ENCODE assay signal across 10 cellular contexts in genomic region chr5:88676637-88677481, GRCh38.
DNase-seq lines count a peak whose midpoint lies in the region; ATAC-seq and TF ChIP-seq lines count a peak whose summit lies in the region.
"Had no signal": no experiment of that assay in that cellular context is flagged by ENCODE, and none has a peak within 500 bp of the region (broad histone marks: within the 10 kb centered on the region; RNA-seq: fewer than 3 reads in every experiment).

No MANE protein-coding gene starts in this region.

- H3K27ac ChIP-seq in OCI-LY3 (ENCODE audit: low read length) = no peak overlapping the region
- H3K27ac ChIP-seq in heart left ventricle = no peak overlapping the region
- H3K27ac ChIP-seq: testis had no signal

- H3K4me3 Mint-ChIP-seq in activated CD4-positive, alpha-beta T cell treated with anti-CD3 and anti-CD28 coated beads, Interleukin-2, amount 10 ng/mL, durations not matched to agents 24 days and 14 days = peak overlapping the region; percentile 42
- peak overlapping the region; percentile 4 to 71 for H3K4me3 Mint-ChIP-seq in effector memory CD8-positive, alpha-beta T cell
- H3K4me3 Mint-ChIP-seq in stimulated activated memory B cell treated with anti-CD40 and anti-IgM and Interleukin-4, amounts not matched to agents 10 μg/mL and 1 μg/mL and 100 μg/mL, for 72 hours = peak overlapping the region; percentile 60

- H3K36me3 Mint-ChIP-seq in activated CD4-positive, alpha-beta T cell treated with anti-CD3 and anti-CD28 coated beads, Interleukin-2, amount 10 ng/mL, durations not matched to agents 24 days and 14 days (ENCODE audit: low read depth) = peaks cover 4% of the 10 kb centered on the region
- peaks cover 42% of the 10 kb centered on the region for H3K36me3 Mint-ChIP-seq in effector memory CD8-positive, alpha-beta T cell (ENCODE audit: insufficient read depth)
- peaks cover 6% of the 10 kb centered on the region for H3K36me3 Mint-ChIP-seq in stimulated activated memory B cell treated with anti-CD40 and anti-IgM and Interleukin-4, amounts not matched to agents 10 μg/mL and 1 μg/mL and 100 μg/mL, for 72 hours

- TF ChIP-seq POLR2A in heart left ventricle (IDR thresholded peaks at IDR 0.05) (no peak), lower leg skin (IDR thresholded peaks at IDR 0.05) (no peak)

- peaks cover 81% of the 10 kb centered on the region for H3K27me3 Mint-ChIP-seq in activated CD4-positive, alpha-beta T cell treated with anti-CD3 and anti-CD28 coated beads, Interleukin-2, amount 10 ng/mL, durations not matched to agents 24 days and 14 days
- H3K27me3 Mint-ChIP-seq in effector memory CD8-positive, alpha-beta T cell = peaks cover 86 to 100% of the 10 kb centered on the region in 2 donors
- H3K27me3 Mint-ChIP-seq in stimulated activated memory B cell treated with anti-CD40 and anti-IgM and Interleukin-4, amounts not matched to agents 10 μg/mL and 1 μg/mL and 100 μg/mL, for 72 hours = peaks cover 98% of the 10 kb centered on the region

- H3K9ac ChIP-seq in OCI-LY3 (ENCODE audit: low read length) = peak overlapping the region; percentile 35

- no peaks in the 10 kb centered on the region for H4K20me1 ChIP-seq in OCI-LY3 (ENCODE audit: insufficient read depth, low read length)

- H3K36me3 ChIP-seq in OCI-LY3 (replicated peaks; ENCODE audit: low read depth, low read length) (no peaks in the 10 kb centered on the region), heart left ventricle (no peaks in the 10 kb centered on the region)

- H3K4me1 ChIP-seq in OCI-LY3 (ENCODE audit: low read length) = peaks cover 3% of the 10 kb centered on the region
- H3K4me1 ChIP-seq in heart left ventricle = peaks cover 0 to 44% (median 27%) of the 10 kb centered on the region in 12 donors
- H3K4me1 ChIP-seq: testis had no signal

- WGBS in heart left ventricle, 4 donors = 20 to 27% (median 26%) methylated on average over 8 of the region's 8 CpGs
- 34 to 39% methylated on average over 8 of the region's 8 CpGs for WGBS in lower leg skin, 2 donors

- H3K79me2 ChIP-seq in OCI-LY3 (ENCODE audit: low read length) = no peaks in the 10 kb centered on the region

- TF ChIP-seq CTCF in OCI-LY3 (IDR thresholded peaks at IDR 0.05; ENCODE audit: low read depth, low read length) (no peak), heart left ventricle (IDR thresholded peaks at IDR 0.05) (no peak), lower leg skin (IDR thresholded peaks at IDR 0.05) (no peak)

- H3K9me3 Mint-ChIP-seq in activated CD4-positive, alpha-beta T cell treated with anti-CD3 and anti-CD28 coated beads, Interleukin-2, amount 10 ng/mL, durations not matched to agents 24 days and 14 days = peaks cover 17% of the 10 kb centered on the region
- H3K9me3 Mint-ChIP-seq in effector memory CD8-positive, alpha-beta T cell = no peaks in the 10 kb centered on the region
- peaks cover 9% of the 10 kb centered on the region for H3K9me3 Mint-ChIP-seq in stimulated activated memory B cell treated with anti-CD40 and anti-IgM and Interleukin-4, amounts not matched to agents 10 μg/mL and 1 μg/mL and 100 μg/mL, for 72 hours

- no peak for ATAC-seq in effector memory CD8-positive, alpha-beta T cell (replicated peaks)
- no peak for ATAC-seq in stimulated activated memory B cell treated with anti-CD40 and anti-IgM and Interleukin-4, amounts not matched to agents 10 μg/mL and 1 μg/mL and 100 μg/mL, for 72 hours
- no peak for ATAC-seq in heart left ventricle

- intact Hi-C loops in activated CD4-positive, alpha-beta T cell treated with anti-CD3 and anti-CD28 coated beads, Interleukin-2, amount 10 ng/mL, durations not matched to agents 24 days and 14 days (cut with micrococcal nuclease) = loop anchor here (1.0 kb wide), 1 partner anchor 11 kb away; no protein-coding TSS in a partner anchor
- intact Hi-C loops in heart left ventricle (cut with DNase I) = loop anchor here in 4 of 10 donors (5.0 to 10.0 kb wide), 3 partner anchors 422 to 895 kb away; no protein-coding TSS in a partner anchor
- intact Hi-C loops in lower leg skin (cut with DNase I; ENCODE audit: low total_unique reads) = no loop called here

- DNase-seq in activated CD4-positive, alpha-beta T cell treated with anti-CD3 and anti-CD28 coated beads, Interleukin-2, amount 10 ng/mL, durations not matched to agents 24 days and 14 days = no peak
- no peak for DNase-seq in activated CD4-positive, alpha-beta T cell treated with anti-CD3 and anti-CD28 coated beads, Interleukin-2, amount 50 U/mL, for 4 hours
- no peak for DNase-seq in effector memory CD8-positive, alpha-beta T cell
- no peak for DNase-seq in heart left ventricle
- no peak for DNase-seq in lower leg skin (ENCODE audit: low spot score in 2 of 2)
- DNase-seq in SHP77 treated with DMSO at 0.1 percent for 48 hours (lab: John Stamatoyannopoulos, UW) = no peak
- DNase-seq: stimulated activated CD4-positive, alpha-beta T cell treated with anti-CD3 and anti-CD28 coated beads, Interleukin-2, amount 100 ng/mL, for 48 hours; testis had no signal

- H3K4me3 ChIP-seq in OCI-LY3 (ENCODE audit: low read length) (peak overlapping the region; percentile 95), heart left ventricle (no peak overlapping the region), lower leg skin (ENCODE audit: low read depth, poor library complexity, severe bottlenecking) (no peak overlapping the region)

- H3K4me2 ChIP-seq in OCI-LY3 (ENCODE audit: low read length) = peak overlapping the region; percentile 63

- peaks cover 9% of the 10 kb centered on the region; the same call in 1 of the 2 replicates for H3K9me3 ChIP-seq in OCI-LY3 (ENCODE audit: insufficient read depth, low read length)
- H3K9me3 ChIP-seq in heart left ventricle = no peaks in the 10 kb centered on the region
- H3K9me3 ChIP-seq: testis had no signal

- H2AFZ ChIP-seq in OCI-LY3 (ENCODE audit: low read depth, low read length) = no peak overlapping the region

- peaks cover 21% of the 10 kb centered on the region for H3K4me1 Mint-ChIP-seq in activated CD4-positive, alpha-beta T cell treated with anti-CD3 and anti-CD28 coated beads, Interleukin-2, amount 10 ng/mL, durations not matched to agents 24 days and 14 days
- peaks cover 14 to 26% of the 10 kb centered on the region in 2 donors for H3K4me1 Mint-ChIP-seq in effector memory CD8-positive, alpha-beta T cell (ENCODE audit: low read depth in 2 of 2)
- peaks cover 38% of the 10 kb centered on the region for H3K4me1 Mint-ChIP-seq in stimulated activated memory B cell treated with anti-CD40 and anti-IgM and Interleukin-4, amounts not matched to agents 10 μg/mL and 1 μg/mL and 100 μg/mL, for 72 hours

- H3K27me3 ChIP-seq in OCI-LY3 (ENCODE audit: low read depth, low read length) = no peaks in the 10 kb centered on the region; the same call in 1 of the 2 replicates
- peaks cover 87 to 100% (median 98%) of the 10 kb centered on the region in 9 donors for H3K27me3 ChIP-seq in heart left ventricle
- H3K27me3 ChIP-seq: testis had no signal

- H3K27ac Mint-ChIP-seq in activated CD4-positive, alpha-beta T cell treated with anti-CD3 and anti-CD28 coated beads, Interleukin-2, amount 10 ng/mL, durations not matched to agents 24 days and 14 days = peak overlapping the region; percentile 48
- no peak overlapping the region for H3K27ac Mint-ChIP-seq in effector memory CD8-positive, alpha-beta T cell
- H3K27ac Mint-ChIP-seq in stimulated activated memory B cell treated with anti-CD40 and anti-IgM and Interleukin-4, amounts not matched to agents 10 μg/mL and 1 μg/mL and 100 μg/mL, for 72 hours = peak overlapping the region; percentile 57

Comparison
In these comparisons a context has a peak if more than half of its experiments do, and no peak if none do; other contexts are left out.
1. H3K27ac Mint-ChIP-seq: peak in activated CD4-positive, alpha-beta T cell treated with anti-CD3 and anti-CD28 coated beads, Interleukin-2, amount 10 ng/mL, durations not matched to agents 24 days and 14 days (single experiment) and stimulated activated memory B cell treated with anti-CD40 and anti-IgM and Interleukin-4, amounts not matched to agents 10 μg/mL and 1 μg/mL and 100 μg/mL, for 72 hours (single experiment); none in effector memory CD8-positive, alpha-beta T cell (0 of 2).
2. Peak in every context shown above with its lines, with median percentiles within 50 percentile points of each other: H3K4me3 Mint-ChIP-seq.